ENCODE assay signal across 14 cellular contexts in the genomic region with DNA sequence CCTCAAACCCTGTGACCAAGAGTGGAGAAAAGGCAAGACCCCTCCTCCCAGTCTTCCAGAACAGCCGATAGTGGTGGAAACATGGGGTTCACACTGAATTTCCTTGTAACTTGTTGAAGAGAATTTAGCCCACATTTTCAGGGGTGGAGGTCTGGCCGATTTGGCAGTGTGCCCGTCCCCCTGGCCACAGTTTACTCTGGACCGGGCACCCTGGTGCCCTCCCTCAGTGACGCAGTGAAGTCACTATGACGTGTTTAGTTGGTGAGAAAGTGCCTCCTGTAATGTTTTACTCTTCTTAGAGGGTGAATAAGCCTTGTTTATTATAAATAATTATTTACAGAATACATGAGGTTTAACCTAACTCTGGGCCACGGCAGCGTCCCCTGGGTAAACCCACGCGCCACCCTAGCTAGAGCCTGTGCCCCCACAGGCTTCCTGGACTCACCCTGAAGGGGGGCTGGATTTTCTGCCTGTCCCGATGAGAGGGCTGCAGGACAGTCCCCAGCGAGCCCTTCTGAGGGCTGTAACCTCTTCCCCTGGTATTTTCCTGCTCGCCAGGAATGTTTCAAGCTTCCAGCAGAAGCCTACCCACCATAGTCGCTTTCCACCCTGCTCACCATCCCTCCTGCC.
DNase-seq lines count a peak whose midpoint lies in the region; ATAC-seq and TF ChIP-seq lines count a peak whose summit lies in the region.
"Had no signal": no experiment of that assay in that cellular context is flagged by ENCODE, and none has a peak within 500 bp of the region (broad histone marks: within the 10 kb centered on the region; RNA-seq: fewer than 3 reads in every experiment).

No MANE protein-coding gene starts in this region.

- H3K27me3 Mint-ChIP-seq in Caco-2 (ENCODE audit: insufficient read depth, unreplicated experiment): no peaks in the 10 kb centered on the region

- H4K20me1 ChIP-seq in OCI-LY1 (ENCODE audit: insufficient read depth, low read length): no peaks in the 10 kb centered on the region

- CTCF ChIA-PET in Caco-2 (lab: Charles Lee): interaction anchor here (0.6 kb wide), 1 partner anchor 335 kb away, joined by 6 read pairs; no protein-coding TSS in a partner anchor

- H3K4me1 ChIP-seq in Caco-2 (peaks cover 41% of the 10 kb centered on the region), OCI-LY1 (ENCODE audit: insufficient read depth, low read length, severe bottlenecking) (peaks cover 92% of the 10 kb centered on the region), duodenal mucosa (ENCODE audit: control insufficient read depth in 1 of 2, insufficient read depth in 2 of 2, low read length in 2 of 2) (peaks cover 76 to 77% of the 10 kb centered on the region in 2 donors), trophoblast cell (ENCODE audit: control insufficient read depth in 1 of 2, insufficient read depth in 2 of 2, low read length in 2 of 2) (peaks cover 48 to 61% of the 10 kb centered on the region in 2 experiments), psoas muscle (peaks cover 22% of the 10 kb centered on the region)

- in situ Hi-C loops in GM13977 (cut with MboI; ENCODE audit: low pct_unique_long_range_greater_than_20kb, low sequenced_read_pairs, unreplicated experiment): no loop called here

- H3K27me3 ChIP-seq in Caco-2 (replicated peaks; ENCODE audit: control insufficient read depth, insufficient read depth, low read length) (no peaks in the 10 kb centered on the region), OCI-LY1 (ENCODE audit: insufficient read depth, low read length) (no peaks in the 10 kb centered on the region), duodenal mucosa (ENCODE audit: control insufficient read depth in 1 of 2, insufficient read depth in 2 of 2, low read length in 2 of 2) (no peaks in the 10 kb centered on the region), trophoblast cell (ENCODE audit: insufficient read depth, low read length) (no peaks in the 10 kb centered on the region), psoas muscle (ENCODE audit: insufficient read depth in 3 of 3, low read length in 2 of 3) (no peaks in the 10 kb centered on the region)

- no peak overlapping the region for H4K12ac ChIP-seq in trophoblast cell (ENCODE audit: low read depth, low read length)

- H3K9me3 Mint-ChIP-seq in Caco-2 (ENCODE audit: unreplicated experiment): no peaks in the 10 kb centered on the region

- no TSS peak for BruUV-seq in Caco-2 (replicated peaks; lab: Mats Ljungman, UMichigan)

- peak overlapping the region; percentile 21 for H3K14ac ChIP-seq in trophoblast cell (ENCODE audit: low read length)

- peak overlapping the region; percentile 99 for H3K27ac ChIP-seq in OCI-LY1 (ENCODE audit: low read depth, low read length, poor library complexity, severe bottlenecking)
- H3K27ac ChIP-seq in duodenal mucosa (ENCODE audit: low read depth, low read length): peak overlapping the region; percentile 30
- H3K27ac ChIP-seq in trophoblast cell (ENCODE audit: low read depth, low read length): peak overlapping the region; percentile 63
- no peak overlapping the region for H3K27ac ChIP-seq in psoas muscle

- peak overlapping the region; percentile 4 for H4K91ac ChIP-seq in trophoblast cell (ENCODE audit: low read depth, low read length)

- H3K4ac ChIP-seq in trophoblast cell (ENCODE audit: low read depth, low read length): peak overlapping the region; percentile 48

- H2AFZ ChIP-seq in OCI-LY1 (ENCODE audit: low read length): no peak overlapping the region
- no peak overlapping the region for H2AFZ ChIP-seq in trophoblast cell (ENCODE audit: insufficient read depth, low read length, poor library complexity)

- POLR2A ChIA-PET in Caco-2 (lab: Charles Lee): no interaction called here

- DNase-seq in Caco-2: no peak
- DNase-seq in trophoblast cell: no peak
- no peak for DNase-seq in hepatic stellate cell (ENCODE audit: low spot score)
- DNase-seq in psoas muscle: no peak
- DNase-seq in GM13977 (ENCODE audit: low spot score): no peak
- DNase-seq: Calu3, foreskin fibroblast, NCI-H2171, right cardiac atrium, SHP77 had no signal

- no peak overlapping the region for H3K4me3 Mint-ChIP-seq in Caco-2 (ENCODE audit: unreplicated experiment)

- intact Hi-C loops in Caco-2 (cut with micrococcal nuclease; ENCODE audit: unreplicated experiment): no loop called here
- intact Hi-C loops in psoas muscle (cut with DNase I): no loop called here

- H3K4me1 Mint-ChIP-seq in Caco-2 (ENCODE audit: low read depth, unreplicated experiment): peaks cover 39% of the 10 kb centered on the region

- WGBS in trophoblast cell (ENCODE audit: extremely low coverage, insufficient coverage, insufficient read length): no CpG with 5 or more reads among the region's 14 CpGs
- 80 to 85% (median 83%) methylated on average over 14 of the region's 14 CpGs for WGBS in psoas muscle, 3 donors

- H3K4me2 ChIP-seq in OCI-LY1 (ENCODE audit: low read length) (peak overlapping the region; percentile 98), trophoblast cell (ENCODE audit: low read length) (peak overlapping the region; percentile 23)

- H3K36me3 ChIP-seq in Caco-2 (ENCODE audit: control insufficient read depth, insufficient read depth, low read length): no peaks in the 10 kb centered on the region
- H3K36me3 ChIP-seq in OCI-LY1 (ENCODE audit: insufficient read depth, low read length): peaks cover 69% of the 10 kb centered on the region; the same call in 1 of the 2 replicates
- H3K36me3 ChIP-seq in duodenal mucosa (ENCODE audit: control insufficient read depth in 1 of 2, insufficient read depth in 2 of 2, low read length in 2 of 2): peaks cover 0 to 3% of the 10 kb centered on the region in 2 donors
- peaks cover 2 to 6% of the 10 kb centered on the region in 2 experiments for H3K36me3 ChIP-seq in trophoblast cell (ENCODE audit: control insufficient read depth in 1 of 2, insufficient read depth in 2 of 2, low read length in 2 of 2)
- no peaks in the 10 kb centered on the region for H3K36me3 ChIP-seq in psoas muscle (ENCODE audit: insufficient read depth in 1 of 2, low read depth in 1 of 2)

- H3K9ac ChIP-seq in OCI-LY1 (ENCODE audit: low read length) (peak overlapping the region; percentile 97), duodenal mucosa (ENCODE audit: low read depth in 1 of 2, low read length in 2 of 2) (peak overlapping the region; percentile 26 to 57), trophoblast cell (ENCODE audit: low read length) (no peak overlapping the region)

- H3K79me2 ChIP-seq in OCI-LY1 (ENCODE audit: insufficient read depth, low read length) (peaks cover 82% of the 10 kb centered on the region), trophoblast cell (ENCODE audit: control insufficient read depth, insufficient read depth, low read length, poor library complexity) (peaks cover 52% of the 10 kb centered on the region)

- peak overlapping the region; percentile 18 for H2AK5ac ChIP-seq in trophoblast cell (ENCODE audit: low read length)

- H2BK120ac ChIP-seq in trophoblast cell (ENCODE audit: insufficient read depth, low read length, poor library complexity): no peak overlapping the region

- peaks cover 27% of the 10 kb centered on the region for H3K79me1 ChIP-seq in trophoblast cell (ENCODE audit: low read length)

- no peak overlapping the region for H2BK12ac ChIP-seq in trophoblast cell (ENCODE audit: low read length)

- no peak for ATAC-seq in GM21390 (IDR thresholded peaks at IDR 0.05; ENCODE audit: unreplicated experiment)
- no peak for ATAC-seq in psoas muscle
- ATAC-seq: left cardiac atrium, right cardiac atrium had no signal

- peaks cover 62% of the 10 kb centered on the region for H3K36me3 Mint-ChIP-seq in Caco-2 (ENCODE audit: insufficient read depth, unreplicated experiment)

- H3K27ac Mint-ChIP-seq in Caco-2 (ENCODE audit: unreplicated experiment): peak overlapping the region; percentile 81

- no peak overlapping the region for H3K18ac ChIP-seq in trophoblast cell (ENCODE audit: low read length)

- H3K9me3 ChIP-seq in Caco-2 (no peaks in the 10 kb centered on the region), OCI-LY1 (ENCODE audit: low read length) (no peaks in the 10 kb centered on the region), duodenal mucosa (ENCODE audit: control insufficient read depth in 1 of 2, low read length in 2 of 2) (no peaks in the 10 kb centered on the region), trophoblast cell (ENCODE audit: insufficient read depth, low read depth, low read length) (no peaks in the 10 kb centered on the region), psoas muscle (no peaks in the 10 kb centered on the region)

- H2BK5ac ChIP-seq in trophoblast cell (ENCODE audit: low read depth, low read length, poor library complexity): peak overlapping the region; percentile 42

- H3K9me2 ChIP-seq in OCI-LY1 (ENCODE audit: low read depth, low read length): no peaks in the 10 kb centered on the region

- TF ChIP-seq CTCF in Caco-2 (IDR thresholded peaks at IDR 0.05; ENCODE audit: insufficient read depth in 1 of 2, low read depth in 1 of 2, low read length in 1 of 2, severe bottlenecking in 1 of 2, unreplicated experiment in 1 of 2) (no peak), OCI-LY1 (IDR thresholded peaks at IDR 0.05; ENCODE audit: low read length) (no peak), psoas muscle (IDR thresholded peaks at IDR 0.05) (no peak), GM13977 (IDR thresholded peaks at IDR 0.05; ENCODE audit: extremely low read depth, insufficient read depth, missing control alignments) (no peak)

- H3K4me3 ChIP-seq in Caco-2 (ENCODE audit: low read depth, low read length) (no peak overlapping the region), OCI-LY1 (ENCODE audit: low read depth, low read length, poor library complexity, severe bottlenecking) (peak overlapping the region; percentile 87), duodenal mucosa (ENCODE audit: low read depth in 1 of 2, low read length in 2 of 2) (peak overlapping the region; percentile 40 to 47), trophoblast cell (ENCODE audit: low read depth, low read length) (no peak overlapping the region), psoas muscle (no peak overlapping the region)

- no peaks in the 10 kb centered on the region for H3F3A ChIP-seq in OCI-LY1 (ENCODE audit: insufficient read depth, low read length)

- no peak overlapping the region for H3K23ac ChIP-seq in trophoblast cell (ENCODE audit: low read length)

- no peak overlapping the region for H4K8ac ChIP-seq in trophoblast cell (ENCODE audit: low read depth, low read length)

Comparison
In these comparisons a context has a peak if more than half of its experiments do, and no peak if none do; other contexts are left out.
1. H3K4me3 ChIP-seq: peak in OCI-LY1 (single experiment) and duodenal mucosa (2 of 2); none in Caco-2 (single experiment), trophoblast cell (single experiment) and psoas muscle (single experiment).